Comparison of ENCODE assay signal across 2 cellular contexts in genomic region chr2:74188696-74189095, GRCh38.
TF ChIP-seq lines count a peak whose summit lies in the region.

No MANE protein-coding gene starts in this region.

TF ChIP-seq in A549, 52 proteins besides CTCF, POLR2A, EP300 and RAD21:
- no peak for TF ChIP-seq KDM1A (IDR thresholded peaks at IDR 0.05; ENCODE audit: low read depth)
- no peak for TF ChIP-seq MYC (IDR thresholded peaks at IDR 0.05; ENCODE audit: borderline replicate concordance, low read length)
- TF ChIP-seq ELK1 (IDR thresholded peaks at IDR 0.05; ENCODE audit: low read depth, low read length) = no peak
- no peak for TF ChIP-seq RFX5 (IDR thresholded peaks at IDR 0.05)
- TF ChIP-seq HOXB5 (CRISPR knock-in tag; IDR thresholded peaks at IDR 0.05) = no peak
- no peak for TF ChIP-seq POLR2AphosphoS2 (conservative IDR thresholded peaks at IDR 0.05; ENCODE audit: low read length)
- no peak for TF ChIP-seq JUNB (IDR thresholded peaks at IDR 0.05)
- peak; percentile 34 for TF ChIP-seq MAFK (IDR thresholded peaks at IDR 0.05; ENCODE audit: partially characterized antibody)
TF ChIP-seq in A549: peak in this region for 1.

TF ChIP-seq in K562, 482 proteins besides CTCF, POLR2A, EP300 and RAD21:
- TF ChIP-seq ZNF316 (IDR thresholded peaks at IDR 0.05) = peak; percentile 85
- no peak for TF ChIP-seq BCL6 (CRISPR knock-in tag; IDR thresholded peaks at IDR 0.05)
- TF ChIP-seq MEIS2 (IDR thresholded peaks at IDR 0.05; ENCODE audit: partially characterized antibody) = peak; percentile 24
- no peak for TF ChIP-seq IFI16 (CRISPR knock-in tag; IDR thresholded peaks at IDR 0.05)
- TF ChIP-seq C11orf30 (IDR thresholded peaks at IDR 0.05; ENCODE audit: low read depth) = peak; percentile 77
- TF ChIP-seq MAFG (tag; conservative IDR thresholded peaks at IDR 0.05) = peak; percentile 66
- peak; percentile 23; the same call in 1 of the 2 replicates for TF ChIP-seq MAFF (IDR thresholded peaks at IDR 0.05; ENCODE audit: low read length)
